6 cellular contexts compared by ENCODE assay signal in genomic region chr19:6393982-6394412, GRCh38. TPM values are rescaled to one million over a fixed set of nuclear protein-coding genes. Genes with fewer than 3 reads are reported as not detected.
A peak's percentile ranks its signal among the peaks of the same experiment; 100 is the strongest.
DNase-seq lines count a peak whose midpoint lies in the region; ATAC-seq and TF ChIP-seq lines count a peak whose summit lies in the region.

No MANE protein-coding gene starts in this region.

- no peaks in the 10 kb centered on the region for H3K9me3 ChIP-seq in heart right ventricle

- H3K27ac ChIP-seq in heart right ventricle, result peak overlapping the region; percentile 82 to 98 (median 96)
- peak overlapping the region; percentile 97 for H3K27ac ChIP-seq in caudate nucleus (ENCODE audit: low read depth, low read length)
- H3K27ac ChIP-seq in skin epidermis, result peak overlapping the region; percentile 84 to 97 (median 95)

- peaks cover 0 to 30% (median 7%) of the 10 kb centered on the region in 9 donors for H3K36me3 ChIP-seq in heart right ventricle

- no peak for TF ChIP-seq CTCF in heart right ventricle (IDR thresholded peaks at IDR 0.05)

- H3K4me3 ChIP-seq in heart right ventricle (peak overlapping the region; percentile 51 to 97 (median 79)), skin epidermis (peak overlapping the region; percentile 57 to 90 (median 75))

- no peaks in the 10 kb centered on the region for H3K27me3 ChIP-seq in heart right ventricle

- intact Hi-C loops in heart right ventricle (cut with DNase I) (loop anchor here in 3 of 10 donors (1.0 to 2.0 kb wide), 3 partner anchors 21 to 31 kb away; partner anchors contain the start of genes ALKBH7 (in 1 of the 3) and KHSRP (in 1 of the 3)), left ventricle myocardium superior (cut with micrococcal nuclease) (no loop called here)

- peaks cover 0 to 19% (median 12%) of the 10 kb centered on the region in 9 donors for H3K4me1 ChIP-seq in heart right ventricle

- DNase-seq in heart right ventricle, result no peak
- DNase-seq in left ventricle myocardium superior, result no peak
- peak in 1 of 61 donors; percentile 87 for DNase-seq in caudate nucleus (lab: John Stamatoyannopoulos, UW)

- no peak for ATAC-seq in heart right ventricle
- no peak for ATAC-seq in left ventricle myocardium superior
- no peak for ATAC-seq in HG03139 (IDR thresholded peaks at IDR 0.05; ENCODE audit: unreplicated experiment)
- ATAC-seq in HG02623 (IDR thresholded peaks at IDR 0.05; ENCODE audit: unreplicated experiment), result no peak

- 27% methylated on average over 14 of the region's 14 CpGs for WGBS in heart right ventricle, 2 donors

RNA-seq across cellular contexts. Expression of gene GTF2F1, which starts 1.0 kb away (rescaled TPM):
- total RNA-seq in heart right ventricle (10 to 100 TPM; 26.4 to 36.4 (median 30.8) TPM), left ventricle myocardium superior (30.9 TPM)
- polyA plus RNA-seq in heart right ventricle, result 10 to 100 TPM; 23.3 to 44.8 TPM

RNA-seq across cellular contexts. Expression of gene PSPN, which starts 18.3 kb away (rescaled TPM):
- total RNA-seq in heart right ventricle (1 to 10 TPM in 1 of 10 donors, under 1 TPM in 9; 0.36 to 1.4 (median 0.61) TPM), left ventricle myocardium superior (1.2 TPM)
- polyA plus RNA-seq in heart right ventricle, result under 1 TPM; 0.88 to 0.99 TPM

RNA-seq across cellular contexts. Expression of gene ALKBH7, which starts 21.4 kb away (rescaled TPM):
- total RNA-seq in heart right ventricle, result 100 to 1,000 TPM; 134 to 221 (median 171) TPM
- polyA plus RNA-seq in heart right ventricle, result 100 to 1,000 TPM; 108 to 159 TPM
- 139 TPM for total RNA-seq in left ventricle myocardium superior

RNA-seq across cellular contexts. Expression of gene KHSRP, which starts 30.6 kb away (rescaled TPM):
- total RNA-seq in heart right ventricle (100 to 1,000 TPM in 3 of 10 donors, 10 to 100 TPM in 7; 77.3 to 125 (median 90.5) TPM), left ventricle myocardium superior (103 TPM)
- 10 to 100 TPM; 50.9 to 73.7 TPM for polyA plus RNA-seq in heart right ventricle

RNA-seq across cellular contexts. Expression of gene CLPP, which starts 32.7 kb away (rescaled TPM):
- 10 to 100 TPM; 46.0 to 90.0 (median 60.0) TPM for total RNA-seq in heart right ventricle
- 100 to 1,000 TPM in 1 of 2 donors, 10 to 100 TPM in 1; 53.2 to 131 TPM for polyA plus RNA-seq in heart right ventricle
- total RNA-seq in left ventricle myocardium superior, result 66.0 TPM
